28 cellular contexts compared by ENCODE assay signal in genomic region chr1:32364836-32365235, GRCh38. TPM values are rescaled to one million over a fixed set of nuclear protein-coding genes. Genes with fewer than 3 reads are reported as not detected.
"Had no signal": no experiment of that assay in that cellular context is flagged by ENCODE, and none has a peak within 500 bp of the region (broad histone marks: within the 10 kb centered on the region; RNA-seq: fewer than 3 reads in every experiment).

No MANE protein-coding gene starts in this region.

- ATAC-seq: activated naive CD4-positive, alpha-beta T cell treated with anti-CD3 and anti-CD28 coated beads, Interleukin-2, amount 50 U/mL, for 72 hours; activated T-cell treated with anti-CD3 and anti-CD28 coated beads, Interleukin-2, amount 50 U/mL, for 72 hours; foreskin keratinocyte; gastrocnemius medialis; heart left ventricle; WTC11 had no signal

- H3K4me1 ChIP-seq: foreskin keratinocyte had no signal

- H3K27ac ChIP-seq: ascending aorta, coronary artery, esophagus muscularis mucosa, foreskin keratinocyte, heart left ventricle, VCaP had no signal

- FAIRE-seq: bronchial epithelial cell had no signal

- H3K4me3 ChIP-seq: ascending aorta, coronary artery, dorsolateral prefrontal cortex, esophagus muscularis mucosa, gastrocnemius medialis, heart left ventricle had no signal

- H3K27me3 ChIP-seq: ascending aorta, dorsolateral prefrontal cortex, esophagus muscularis mucosa, gastrocnemius medialis, heart left ventricle had no signal

- H3K9me3 ChIP-seq: ascending aorta, esophagus muscularis mucosa, gastrocnemius medialis, heart left ventricle had no signal

- DNase-seq: activated CD4-positive, alpha-beta memory T cell treated with anti-CD3 and anti-CD28 coated beads, Interleukin-2, amount 10 ng/mL, durations not matched to agents 7 days and 5 days; activated CD4-positive, alpha-beta T cell treated with anti-CD3 and anti-CD28 coated beads for 1 hour; activated CD4-positive, alpha-beta T cell treated with anti-CD3 and anti-CD28 coated beads for 4 hours; activated CD4-positive, alpha-beta T cell treated with anti-CD3 and anti-CD28 coated beads, Interleukin-2, amount 10 ng/mL, durations not matched to agents 7 days and 5 days; activated CD4-positive, alpha-beta T cell treated with anti-CD3 and anti-CD28 coated beads, Interleukin-2, amount 50 U/mL, for 4 hours; activated CD8-positive, alpha-beta memory T cell treated with anti-CD3 and anti-CD28 coated beads, Interleukin-2, amount 50 U/mL, for 48 hours; activated gamma-delta T cell; activated naive CD4-positive, alpha-beta T cell; activated naive CD4-positive, alpha-beta T cell treated with anti-CD3 and anti-CD28 coated beads, Interleukin-2, amount 10 ng/mL, durations not matched to agents 7 days and 5 days; activated naive CD8-positive, alpha-beta T cell treated with anti-CD3 and anti-CD28 coated beads, Interleukin-2, amount 10 ng/mL, durations not matched to agents 7 days and 5 days; activated T-cell treated with anti-CD3 and anti-CD28 coated beads for 4 hours; activated T-cell treated with anti-CD3 and anti-CD28 coated beads, Interleukin-2, amount 50 U/mL, for 24 hours; activated T-cell treated with anti-CD3 and anti-CD28 coated beads, Interleukin-2, amount 50 U/mL, for 72 hours; dorsolateral prefrontal cortex; effector memory CD4-positive, alpha-beta T cell; erythroblast; foreskin keratinocyte; gastrocnemius medialis; glutamatergic neuron; heart left ventricle; T-helper 2 cell had no signal

RNA-seq across cellular contexts. Expression of gene TSSK3, which starts 2.5 kb away (rescaled TPM):
- total RNA-seq: foreskin keratinocyte had no signal
- polyA plus RNA-seq: foreskin keratinocyte had no signal
